ENCODE assay signal across 7 cellular contexts in the genomic region with DNA sequence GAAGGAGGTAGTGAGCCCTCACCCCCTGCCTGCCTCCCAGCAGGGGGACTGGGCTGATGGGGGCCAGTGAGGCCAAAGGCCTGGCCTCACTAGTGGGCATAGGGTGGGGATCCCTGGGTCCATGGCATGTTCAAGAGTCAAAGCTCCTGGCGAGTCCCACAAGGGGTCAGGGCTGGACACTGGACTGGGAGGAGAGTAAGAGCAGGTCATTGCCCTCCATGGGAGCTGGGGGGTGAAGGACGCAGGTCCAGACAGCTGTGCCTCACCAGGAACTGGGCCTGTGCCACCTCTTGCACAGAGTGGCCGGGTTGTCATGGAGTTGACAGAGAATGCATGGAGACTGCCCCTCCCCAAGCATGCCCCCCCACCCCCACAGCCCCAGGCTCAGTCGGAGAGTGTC. TPM values are rescaled to one million over a fixed set of nuclear protein-coding genes. Genes with fewer than 3 reads are reported as not detected.
"Had no signal": no experiment of that assay in that cellular context is flagged by ENCODE, and none has a peak within 500 bp of the region (broad histone marks: within the 10 kb centered on the region; RNA-seq: fewer than 3 reads in every experiment).

No MANE protein-coding gene starts in this region.

RNA-seq across cellular contexts. Expression of gene ESPN, which starts 21.4 kb away (rescaled TPM):
- total RNA-seq: osteocyte, posterior vena cava, smooth muscle cell had no signal
- polyA plus RNA-seq: neural cell had no signal

RNA-seq across cellular contexts. Expression of gene HES2, which starts 26.2 kb away (rescaled TPM):
- total RNA-seq: naive thymus-derived CD8-positive, alpha-beta T cell; osteocyte; right atrium auricular region; temporal lobe had no signal
- polyA plus RNA-seq: naive thymus-derived CD8-positive, alpha-beta T cell; neural cell had no signal
